In the genomic region with DNA sequence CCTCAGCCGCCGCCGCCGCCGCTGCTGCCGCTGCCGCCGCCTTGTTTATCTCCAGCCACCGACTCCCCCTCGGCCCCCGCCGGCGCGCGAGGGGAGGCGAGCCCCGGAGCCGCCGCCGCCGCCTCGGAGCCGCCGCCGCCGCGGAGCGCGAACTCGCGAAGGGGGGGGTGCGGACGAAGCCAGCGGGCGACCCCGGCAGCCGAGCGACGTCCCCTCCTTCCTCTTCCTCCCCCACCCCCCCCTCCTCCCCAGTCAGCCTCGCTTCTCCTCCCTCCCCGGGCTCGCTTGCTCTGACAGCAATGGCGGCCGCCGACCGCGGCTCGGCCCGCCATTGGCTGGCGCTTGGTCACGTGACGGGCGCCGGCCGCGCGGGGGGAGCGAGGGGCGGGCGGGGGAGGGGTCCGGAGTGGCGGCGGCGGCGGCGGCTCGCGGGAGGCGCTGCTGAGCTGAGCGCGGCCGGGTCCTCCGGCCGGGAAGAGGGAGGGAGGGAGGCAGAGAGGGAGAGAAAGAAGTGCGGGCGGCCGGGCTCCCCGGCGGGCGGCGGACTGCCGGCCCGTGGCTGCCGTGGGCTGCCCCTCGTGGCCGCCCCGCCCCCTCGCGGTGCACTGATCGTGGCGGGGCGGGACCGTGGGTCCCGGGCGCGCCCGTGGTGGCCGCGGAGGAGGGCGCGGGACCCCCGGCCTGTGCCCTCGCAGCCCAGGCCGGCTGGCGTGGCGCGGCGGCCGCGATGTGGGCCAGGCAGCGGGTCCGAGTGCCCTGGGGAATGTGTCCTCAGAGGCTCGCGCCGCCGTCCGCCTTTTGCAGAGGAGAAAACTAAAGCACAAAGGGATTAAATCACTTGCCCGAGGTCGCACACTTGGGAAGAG, we compare ENCODE assay signal across 8 cellular contexts. TPM values are rescaled to one million over a fixed set of nuclear protein-coding genes. Genes with fewer than 3 reads are reported as not detected.
DNase-seq lines count a peak whose midpoint lies in the region; ATAC-seq and TF ChIP-seq lines count a peak whose summit lies in the region.

A gene (minus strand): TSS at position 301 of the 866 bp plus-strand sequence. CDS start 562 bp downstream, outside the sequence.

- TF ChIP-seq POLR2A in adrenal gland (IDR thresholded peaks at IDR 0.05): peak; percentile 41 to 55
- peak in 1 of 2 donors; percentile 38 for TF ChIP-seq POLR2A in heart left ventricle (IDR thresholded peaks at IDR 0.05)

- TF ChIP-seq CTCF in GM12865 (IDR thresholded peaks at IDR 0.05; ENCODE audit: insufficient read depth, low read depth, low read length, missing control alignments) (peak; percentile 20), adrenal gland (IDR thresholded peaks at IDR 0.05) (peak in 3 of 6 experiments; percentile 39 to 51 (median 44)), heart left ventricle (IDR thresholded peaks at IDR 0.05) (peak in 10 of 12 donors; percentile 13 to 67 (median 51)), type B pancreatic cell (conservative IDR thresholded peaks at IDR 0.05) (peak; percentile 56)

- peak within 1 kb of the TSS; percentile 97 for H3K27ac Mint-ChIP-seq in type B pancreatic cell

- H3K4me3 ChIP-seq in GM12865 (ENCODE audit: low read depth, low read length): peak within 1 kb of the TSS; percentile 59
- peak within 1 kb of the TSS; percentile 16 to 98 (median 52) for H3K4me3 ChIP-seq in adrenal gland
- H3K4me3 ChIP-seq in heart left ventricle: peak within 1 kb of the TSS; percentile 71 to 95 (median 88)

- no peaks in the 10 kb centered on the region for H3K36me3 ChIP-seq in adrenal gland (replicated peaks in 1 of 2)
- H3K36me3 ChIP-seq in heart left ventricle: no peaks in the 10 kb centered on the region

- peaks cover 4% of the 10 kb centered on the region for H3K27me3 Mint-ChIP-seq in type B pancreatic cell

- DNase-seq in GM12865 (ENCODE audit: low read depth) (peak; percentile 92), NCI-H1092 treated with DMSO at 0.1 percent for 48 hours (lab: John Stamatoyannopoulos, UW) (peak; percentile 67), adrenal gland (peak; percentile 87 to 92 (median 89)), heart left ventricle (peak; percentile 90 to 96 (median 93)), posterior vena cava (ENCODE audit: low spot score) (peak; percentile 96), type B pancreatic cell (ENCODE audit: extremely low spot score, unreplicated experiment) (peak; percentile 95)

- WGBS in adrenal gland, 4 donors: 0 to 5% (median 1%) methylated on average over 11 to 112 of the region's 119 CpGs
- 0 to 1% (median 1%) methylated on average over 19 to 117 of the region's 119 CpGs for WGBS in heart left ventricle, 4 donors

- peak within 1 kb of the TSS; percentile 96 for H3K4me3 Mint-ChIP-seq in type B pancreatic cell

- peak; percentile 82 for ATAC-seq in HG02610 (IDR thresholded peaks at IDR 0.05; ENCODE audit: unreplicated experiment)
- ATAC-seq in heart left ventricle: peak; percentile 88 to 97 (median 93)

- peaks cover 42% of the 10 kb centered on the region for H3K4me1 Mint-ChIP-seq in type B pancreatic cell (ENCODE audit: unreplicated experiment)

- intact Hi-C loops in T-helper 1 cell treated with Interleukin-12 subunit alpha and Interleukin-12 subunit beta and Interleukin-4 antibody, amounts not matched to agents 30 ng/mL and 1 ng/mL, for 36 hours (cut with micrococcal nuclease): loop anchor here (1.0 to 5.0 kb wide), 12 partner anchors 33 to 915 kb away; a partner anchor contains a TSS
- intact Hi-C loops in adrenal gland (cut with DNase I): loop anchor here in 1 of 2 donors (5.0 kb wide), 1 partner anchor 325 kb away; no protein-coding TSS in a partner anchor
- intact Hi-C loops in heart left ventricle (cut with DNase I): loop anchor here in 9 of 10 donors (1.0 to 10.0 kb wide), 12 partner anchors 125 to 415 kb away; no protein-coding TSS in a partner anchor
- intact Hi-C loops in posterior vena cava (cut with DNase I): loop anchor here in 1 of 2 donors (5.0 to 10.0 kb wide), 2 partner anchors 105 to 147 kb away; no protein-coding TSS in a partner anchor

- peak within 1 kb of the TSS; percentile 52 to 100 (median 92) for H3K27ac ChIP-seq in adrenal gland
- H3K27ac ChIP-seq in heart left ventricle: peak within 1 kb of the TSS; percentile 90 to 99 (median 95)

- H3K27me3 ChIP-seq in adrenal gland (no peaks in the 10 kb centered on the region), heart left ventricle (no peaks in the 10 kb centered on the region)

- peaks cover 12 to 37% of the 10 kb centered on the region in 2 donors for H3K4me1 ChIP-seq in adrenal gland (replicated peaks in 1 of 2)
- H3K4me1 ChIP-seq in heart left ventricle: peaks cover 0 to 63% (median 29%) of the 10 kb centered on the region in 12 donors

- no peaks in the 10 kb centered on the region for H3K36me3 Mint-ChIP-seq in type B pancreatic cell

- H3K9me3 ChIP-seq in adrenal gland (replicated peaks in 1 of 3): no peaks in the 10 kb centered on the region
- H3K9me3 ChIP-seq in heart left ventricle: no peaks in the 10 kb centered on the region

- no peaks in the 10 kb centered on the region for H3K9me3 Mint-ChIP-seq in type B pancreatic cell

RNA-seq across cellular contexts. Expression of the gene that starts here (rescaled TPM):
- 85.1 and 92.7 TPM in 2 replicates for total RNA-seq in T-helper 1 cell treated with Interleukin-12 subunit alpha and Interleukin-12 subunit beta and Interleukin-4 antibody, amounts not matched to agents 30 ng/mL and 1 ng/mL, for 36 hours
- total RNA-seq in adrenal gland (100 to 1,000 TPM in 3 of 8 donors, 10 to 100 TPM in 5; 47.5 to 106 (median 85.1) TPM), heart left ventricle (10 to 100 TPM; 48.6 to 84.1 (median 68.7) TPM), posterior vena cava (100 to 1,000 TPM; 133 to 176 TPM), type B pancreatic cell (ENCODE audit: low replicate concordance) (87.8 and 97.7 TPM in 2 replicates)
- polyA plus RNA-seq in adrenal gland (10 to 100 TPM in 2 of 3 donors, 1 to 10 TPM in 1; 8.8 to 24.9 (median 12.6) TPM), heart left ventricle (10 to 100 TPM; 12.2 to 20.1 TPM)

Comparison
In these comparisons a context has a peak if more than half of its experiments do, and no peak if none do; other contexts are left out.
1. Peak in every context shown above with its lines: DNase-seq, ATAC-seq, H3K4me3 ChIP-seq and H3K27ac ChIP-seq.